Comparison of ENCODE assay signal across 2 cellular contexts in genomic region chr1:100735244-100735643, GRCh38.
TF ChIP-seq lines count a peak whose summit lies in the region.

No MANE protein-coding gene starts in this region.

TF ChIP-seq in endothelial cell of umbilical vein, 7 proteins besides CTCF, POLR2A, EP300 and RAD21:
- TF ChIP-seq GATA2 (IDR thresholded peaks at IDR 0.05; ENCODE audit: insufficient read depth, insufficient read length, low read depth, low read length) (no peak), EZH2 (IDR thresholded peaks at IDR 0.05; ENCODE audit: borderline replicate concordance, low read depth, low read length, severe bottlenecking) (no peak), JUN (IDR thresholded peaks at IDR 0.05; ENCODE audit: borderline replicate concordance, insufficient read depth, insufficient read length, low read depth) (no peak), POLR2AphosphoS5 (IDR thresholded peaks at IDR 0.05; ENCODE audit: insufficient read depth, low read depth, low read length) (no peak), MAX (IDR thresholded peaks at IDR 0.05; ENCODE audit: insufficient read depth, insufficient read length) (no peak), MYC (IDR thresholded peaks at IDR 0.05; ENCODE audit: low read depth, low read length) (no peak)

TF ChIP-seq in GM23338, 12 proteins besides CTCF, POLR2A, EP300 and RAD21:
- TF ChIP-seq ETS1 (IDR thresholded peaks at IDR 0.05): no peak
- no peak for TF ChIP-seq ZNF462 (CRISPR knock-in tag; IDR thresholded peaks at IDR 0.05)
- no peak for TF ChIP-seq CREB1 (CRISPR knock-in tag; IDR thresholded peaks at IDR 0.05; ENCODE audit: low read depth)
- TF ChIP-seq ZNF114 (CRISPR knock-in tag; IDR thresholded peaks at IDR 0.05): no peak
- no peak for TF ChIP-seq ZNF331 (CRISPR knock-in tag; IDR thresholded peaks at IDR 0.05; ENCODE audit: low read depth)
- no peak for TF ChIP-seq EZH2 (IDR thresholded peaks at IDR 0.05; ENCODE audit: low read depth, unreplicated experiment)
